In the genomic region with DNA sequence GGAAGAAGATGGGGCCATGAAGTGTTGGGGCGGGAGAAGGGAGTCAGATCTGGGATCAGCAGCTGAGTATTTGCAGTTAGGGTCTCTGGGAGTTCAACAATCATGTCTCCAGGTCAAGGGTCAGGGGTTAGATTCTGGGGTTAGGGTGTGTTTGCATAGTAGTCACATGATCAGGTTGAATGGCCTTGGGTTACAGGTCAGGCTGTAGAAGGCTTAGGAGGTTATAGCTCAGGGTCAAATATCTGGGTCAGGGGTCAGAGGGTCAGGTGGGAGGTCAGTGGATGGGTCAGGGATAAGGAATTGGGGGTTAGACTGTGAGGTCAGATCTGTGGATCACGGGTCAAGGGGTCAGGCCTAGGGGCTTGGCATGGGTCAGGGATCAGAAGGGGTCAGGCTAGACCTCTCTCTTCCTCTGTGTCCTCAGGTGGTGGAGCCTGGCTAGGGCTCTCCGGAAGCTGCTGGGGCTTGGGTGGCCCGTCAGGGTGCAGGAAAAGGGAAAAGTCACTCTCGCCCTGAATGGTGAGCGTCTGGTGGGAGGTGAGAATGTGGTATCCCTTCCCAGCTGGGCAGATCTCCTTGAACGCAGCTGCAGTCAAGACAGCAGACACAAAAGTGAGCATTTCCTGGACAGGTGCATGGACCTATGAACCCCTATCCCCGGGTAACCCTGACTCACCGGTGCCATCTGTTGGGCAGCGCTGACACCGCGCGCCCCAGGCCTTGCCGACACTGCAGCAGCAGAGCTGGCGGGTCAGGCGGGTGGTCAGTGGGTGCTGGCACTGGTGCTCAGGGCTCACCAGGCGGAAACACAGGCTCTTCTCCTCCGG, we compare ENCODE assay signal across 8 cellular contexts.
A peak's percentile ranks its signal among the peaks of the same experiment; 100 is the strongest.
DNase-seq lines count a peak whose midpoint lies in the region; ATAC-seq and TF ChIP-seq lines count a peak whose summit lies in the region.

No MANE protein-coding gene starts in this region.

- H3K27me3 Mint-ChIP-seq in nephron (ENCODE audit: low read depth): peaks cover 30% of the 10 kb centered on the region

- peak overlapping the region; percentile 77 for H3K27ac ChIP-seq in duodenal mucosa (ENCODE audit: low read depth, low read length)

- H3K27me3 ChIP-seq in duodenal mucosa (ENCODE audit: control insufficient read depth in 1 of 2, insufficient read depth in 2 of 2, low read length in 2 of 2): no peaks in the 10 kb centered on the region

- H3K36me3 ChIP-seq in duodenal mucosa (ENCODE audit: control insufficient read depth in 1 of 2, insufficient read depth in 2 of 2, low read length in 2 of 2): no peaks in the 10 kb centered on the region

- no peak overlapping the region for H3K27ac Mint-ChIP-seq in nephron

- H3K4me3 ChIP-seq in NB4 (ENCODE audit: low read depth, low read length) (no peak overlapping the region), duodenal mucosa (ENCODE audit: low read depth in 1 of 2, low read length in 2 of 2) (peak overlapping the region; percentile 31 to 41)

- peaks cover 24 to 36% of the 10 kb centered on the region in 2 donors for H3K4me1 ChIP-seq in duodenal mucosa (ENCODE audit: control insufficient read depth in 1 of 2, insufficient read depth in 2 of 2, low read length in 2 of 2)

- DNase-seq in AG09319 (ENCODE audit: extremely low read depth, low read depth): no peak
- DNase-seq in NB4 (ENCODE audit: low read depth): peak; percentile 62
- peak; percentile 67 for DNase-seq in UCSD-AML1 (lab: John Stamatoyannopoulos, UW; ENCODE audit: unreplicated experiment)
- no peak for DNase-seq in NCI-H1048 (lab: John Stamatoyannopoulos, UW)

- H3K4me3 Mint-ChIP-seq in nephron: peak overlapping the region in 1 of 3 experiments; percentile 12

- peak overlapping the region; percentile 35 to 63 for H3K9ac ChIP-seq in duodenal mucosa (ENCODE audit: low read depth in 1 of 2, low read length in 2 of 2)

- TF ChIP-seq POLR2A in NB4 (IDR thresholded peaks at IDR 0.05; ENCODE audit: extremely low read depth, insufficient read length): no peak

- H3K9me3 ChIP-seq in duodenal mucosa (ENCODE audit: control insufficient read depth in 1 of 2, low read length in 2 of 2): no peaks in the 10 kb centered on the region

- TF ChIP-seq CTCF in AG09319 (IDR thresholded peaks at IDR 0.05; ENCODE audit: low read depth, low read length) (peak; percentile 36), NB4 (IDR thresholded peaks at IDR 0.05; ENCODE audit: low read depth, low read length) (peak; percentile 64), nephron (IDR thresholded peaks at IDR 0.05; ENCODE audit: unreplicated experiment in 3 of 3) (peak; percentile 31 to 42 (median 32))

- no peaks in the 10 kb centered on the region for H3K9me3 Mint-ChIP-seq in nephron

- peaks cover 40% of the 10 kb centered on the region for H3K36me3 Mint-ChIP-seq in nephron (ENCODE audit: low read depth)

- ATAC-seq in GM18511 (IDR thresholded peaks at IDR 0.05; ENCODE audit: unreplicated experiment): peak; percentile 58
- no peak for ATAC-seq in HG02970 (IDR thresholded peaks at IDR 0.05; ENCODE audit: low FRiP score, unreplicated experiment)

- peaks cover 32% of the 10 kb centered on the region for H3K4me1 Mint-ChIP-seq in nephron

Comparison
In these comparisons a context has a peak if more than half of its experiments do, and no peak if none do; other contexts are left out.
1. DNase-seq: peak in NB4 (single experiment) and UCSD-AML1 (single experiment); none in AG09319 (single experiment) and NCI-H1048 (single experiment).
2. Peak in every context shown above with its lines, with median percentiles within 50 percentile points of each other: CTCF ChIP-seq.